ENCODE assay signal across 1 cellular context in genomic region chr3:196694202-196694638, GRCh38.
TF ChIP-seq lines count a peak whose summit lies in the region.

No MANE protein-coding gene starts in this region.

TF ChIP-seq in endothelial cell of umbilical vein, 7 proteins besides CTCF, POLR2A, EP300 and RAD21 (continued from another document):
- no peak for TF ChIP-seq MYC (IDR thresholded peaks at IDR 0.05; ENCODE audit: low read depth, low read length)
- no peak for TF ChIP-seq POLR2AphosphoS5 (IDR thresholded peaks at IDR 0.05; ENCODE audit: insufficient read depth, low read depth, low read length)
- no peak for TF ChIP-seq JUN (IDR thresholded peaks at IDR 0.05; ENCODE audit: borderline replicate concordance, insufficient read depth, insufficient read length, low read depth)
- TF ChIP-seq EZH2 (IDR thresholded peaks at IDR 0.05; ENCODE audit: borderline replicate concordance, low read depth, low read length, severe bottlenecking) = no peak
- TF ChIP-seq FOS (IDR thresholded peaks at IDR 0.05; ENCODE audit: borderline replicate concordance, insufficient read depth, low read length) = no peak
- TF ChIP-seq GATA2 (IDR thresholded peaks at IDR 0.05; ENCODE audit: insufficient read depth, insufficient read length, low read depth, low read length) = no peak
